ENCODE assay signal across 8 cellular contexts in genomic region chr7:135801045-135801693, GRCh38. TPM values are rescaled to one million over a fixed set of nuclear protein-coding genes. Genes with fewer than 3 reads are reported as not detected.
DNase-seq lines count a peak whose midpoint lies in the region; ATAC-seq, FAIRE-seq and TF ChIP-seq lines count a peak whose summit lies in the region.

No MANE protein-coding gene starts in this region.

- no peak overlapping the region for H3K9ac ChIP-seq in KMS-11
- peak overlapping the region in 1 of 2 donors; percentile 8 for H3K9ac ChIP-seq in kidney (ENCODE audit: low read length in 2 of 2)

- H3K4me1 Mint-ChIP-seq in activated T-cell treated with anti-CD3 and anti-CD28 coated beads, Interleukin-2, amount 50 U/mL, for 24 hours (ENCODE audit: low read depth) = peaks cover 12% of the 10 kb centered on the region
- H3K4me1 Mint-ChIP-seq in stimulated activated naive CD8-positive, alpha-beta T cell treated with anti-CD3 and anti-CD28 coated beads, Interleukin-15, amount 100 ng/mL, for 72 hours = peaks cover 11% of the 10 kb centered on the region

- DNase-seq in activated T-cell treated with anti-CD3 and anti-CD28 coated beads for 4 hours (peak; percentile 14), OCI-M2 (lab: John Stamatoyannopoulos, UW; ENCODE audit: unreplicated experiment) (peak; percentile 67), cardiac fibroblast (ENCODE audit: low read depth in 2 of 2) (peak; percentile 84), kidney (no peak)
- DNase-seq in activated T-cell treated with anti-CD3 and anti-CD28 coated beads, Interleukin-2, amount 50 U/mL, for 24 hours = no peak
- peak; percentile 22 to 36 for DNase-seq in stimulated activated naive CD8-positive, alpha-beta T cell treated with anti-CD3 and anti-CD28 coated beads, Interleukin-15, amount 100 ng/mL, for 72 hours

- no peak overlapping the region for H3K4me3 ChIP-seq in KMS-11 (IDR thresholded peaks at IDR 0.05; ENCODE audit: insufficient read depth, low read depth, low read length)
- H3K4me3 ChIP-seq in cardiac fibroblast (replicated peaks in 1 of 2; ENCODE audit: low read depth in 2 of 2, low read length in 2 of 2) = peak overlapping the region in 1 of 2 donors; percentile 13
- peak overlapping the region; percentile 32 to 38 for H3K4me3 ChIP-seq in kidney (ENCODE audit: low read length in 2 of 2)

- H2AFZ ChIP-seq in KMS-11 (ENCODE audit: low read depth) = peak overlapping the region; percentile 64

- no peak for FAIRE-seq in kidney (lab: Jason Lieb, UNC)

- no peaks in the 10 kb centered on the region for H4K20me1 ChIP-seq in KMS-11 (ENCODE audit: insufficient read depth)

- H3K4me1 ChIP-seq in KMS-11 (ENCODE audit: low read depth, poor library complexity, severe bottlenecking) (peaks cover 7% of the 10 kb centered on the region), kidney (ENCODE audit: control insufficient read depth in 1 of 2, insufficient read depth in 1 of 2, low read depth in 1 of 2, low read length in 2 of 2) (peaks cover 4 to 13% of the 10 kb centered on the region in 2 donors)

- H3K27ac Mint-ChIP-seq in activated T-cell treated with anti-CD3 and anti-CD28 coated beads, Interleukin-2, amount 50 U/mL, for 24 hours = no peak overlapping the region
- peak overlapping the region in 1 of 2 donors; percentile 85 for H3K27ac Mint-ChIP-seq in stimulated activated naive CD8-positive, alpha-beta T cell treated with anti-CD3 and anti-CD28 coated beads, Interleukin-15, amount 100 ng/mL, for 72 hours

- H3K79me2 ChIP-seq in KMS-11 (ENCODE audit: insufficient read depth, low read depth) = no peaks in the 10 kb centered on the region

- H3K9me3 ChIP-seq in kidney (ENCODE audit: control insufficient read depth in 1 of 2, low read length in 2 of 2) = no peaks in the 10 kb centered on the region

- H3K9me3 Mint-ChIP-seq in activated T-cell treated with anti-CD3 and anti-CD28 coated beads, Interleukin-2, amount 50 U/mL, for 24 hours = no peaks in the 10 kb centered on the region
- H3K9me3 Mint-ChIP-seq in stimulated activated naive CD8-positive, alpha-beta T cell treated with anti-CD3 and anti-CD28 coated beads, Interleukin-15, amount 100 ng/mL, for 72 hours = no peaks in the 10 kb centered on the region

- no peak overlapping the region for H3K4me3 Mint-ChIP-seq in activated T-cell treated with anti-CD3 and anti-CD28 coated beads, Interleukin-2, amount 50 U/mL, for 24 hours
- peak overlapping the region in 1 of 2 donors; percentile 29 for H3K4me3 Mint-ChIP-seq in stimulated activated naive CD8-positive, alpha-beta T cell treated with anti-CD3 and anti-CD28 coated beads, Interleukin-15, amount 100 ng/mL, for 72 hours

- intact Hi-C loops in kidney (cut with DNase I) = loop anchor here (5.0 kb wide), 1 partner anchor 211 kb away; no protein-coding TSS in a partner anchor

- TF ChIP-seq CTCF in KMS-11 (conservative IDR thresholded peaks at IDR 0.05; ENCODE audit: low read depth, low read length) (peak; percentile 98), cardiac fibroblast (IDR thresholded peaks at IDR 0.05; ENCODE audit: low read depth, low read length) (peak; percentile 75), kidney (IDR thresholded peaks at IDR 0.05; ENCODE audit: borderline replicate concordance, extremely low read depth, insufficient read depth) (peak; percentile 88)

- H3K27ac ChIP-seq in KMS-11 (no peak overlapping the region), kidney (ENCODE audit: low read depth in 2 of 2, low read length in 2 of 2) (no peak overlapping the region)

- peak overlapping the region; percentile 33 for H3K4me2 ChIP-seq in KMS-11

- H3K36me3 ChIP-seq in KMS-11 (ENCODE audit: insufficient read depth) (no peaks in the 10 kb centered on the region), kidney (ENCODE audit: control insufficient read depth in 1 of 2, insufficient read depth in 2 of 2, low read length in 2 of 2) (no peaks in the 10 kb centered on the region)

- H3K36me3 Mint-ChIP-seq in activated T-cell treated with anti-CD3 and anti-CD28 coated beads, Interleukin-2, amount 50 U/mL, for 24 hours (ENCODE audit: low read depth) = no peaks in the 10 kb centered on the region

- H3K27me3 Mint-ChIP-seq in activated T-cell treated with anti-CD3 and anti-CD28 coated beads, Interleukin-2, amount 50 U/mL, for 24 hours = peaks cover 12% of the 10 kb centered on the region
- H3K27me3 Mint-ChIP-seq in stimulated activated naive CD8-positive, alpha-beta T cell treated with anti-CD3 and anti-CD28 coated beads, Interleukin-15, amount 100 ng/mL, for 72 hours = peaks cover 35% of the 10 kb centered on the region

- no peaks in the 10 kb centered on the region for H3K27me3 ChIP-seq in KMS-11 (ENCODE audit: insufficient read depth, low read depth)

- ATAC-seq in GM21528 (IDR thresholded peaks at IDR 0.05; ENCODE audit: low FRiP score, unreplicated experiment) = peak; percentile 74
- ATAC-seq in stimulated activated naive CD8-positive, alpha-beta T cell treated with anti-CD3 and anti-CD28 coated beads, Interleukin-15, amount 100 ng/mL, for 72 hours = peak; percentile 76

RNA-seq across cellular contexts. Expression of gene FAM180A, which starts 52.6 kb away (rescaled TPM):
- 1.7 TPM for total RNA-seq in kidney
- 2.2 TPM for polyA plus RNA-seq in kidney (ENCODE audit: insufficient read depth, low read depth, low replicate concordance)

Comparison
In these comparisons a context has a peak if more than half of its experiments do, and no peak if none do; other contexts are left out.
1. DNase-seq: peak in activated T-cell treated with anti-CD3 and anti-CD28 coated beads for 4 hours (single experiment), OCI-M2 (single experiment), cardiac fibroblast (2 of 2) and stimulated activated naive CD8-positive, alpha-beta T cell treated with anti-CD3 and anti-CD28 coated beads, Interleukin-15, amount 100 ng/mL, for 72 hours (2 of 2); none in activated T-cell treated with anti-CD3 and anti-CD28 coated beads, Interleukin-2, amount 50 U/mL, for 24 hours (single experiment) and kidney (single experiment).
2. Peak in every context shown above with its lines, with median percentiles within 50 percentile points of each other: CTCF ChIP-seq.